In genomic region chr9:4837768-4838546, GRCh38 we compare ENCODE assay signal across 1 cellular context.
TF ChIP-seq lines count a peak whose summit lies in the region.

No MANE protein-coding gene starts in this region.

TF ChIP-seq in HepG2, 621 proteins besides CTCF, POLR2A, EP300 and RAD21 (continued from another document and continues in another):
- no peak for TF ChIP-seq ETS1 (CRISPR knock-in tag; IDR thresholded peaks at IDR 0.05)
- no peak for TF ChIP-seq SIX4 (CRISPR knock-in tag; IDR thresholded peaks at IDR 0.05)
- TF ChIP-seq HOXA3 (CRISPR knock-in tag; IDR thresholded peaks at IDR 0.05), result no peak
- TF ChIP-seq ZNF530 (CRISPR knock-in tag; IDR thresholded peaks at IDR 0.05; ENCODE audit: low read depth), result no peak
- TF ChIP-seq MIXL1 (CRISPR knock-in tag; IDR thresholded peaks at IDR 0.05), result no peak
- TF ChIP-seq ZNF296 (CRISPR knock-in tag; conservative IDR thresholded peaks at IDR 0.05), result no peak
- no peak for TF ChIP-seq ZNF280B (CRISPR knock-in tag; IDR thresholded peaks at IDR 0.05; ENCODE audit: borderline replicate concordance)
- peak; percentile 43; the same call in 1 of the 2 replicates for TF ChIP-seq ATF2 (CRISPR knock-in tag; IDR thresholded peaks at IDR 0.05)
- no peak for TF ChIP-seq ZNF709 (CRISPR knock-in tag; IDR thresholded peaks at IDR 0.05)
- TF ChIP-seq SOX13 (IDR thresholded peaks at IDR 0.05), result no peak
- peak in 1 of 2 experiments; percentile 40; a peak in 1 of 4 replicates for TF ChIP-seq SOX13 (CRISPR knock-in tag; conservative IDR thresholded peaks at IDR 0.05 in 1 of 2, IDR thresholded peaks at IDR 0.05 in 1 of 2)
- TF ChIP-seq ZNF816 (CRISPR knock-in tag; IDR thresholded peaks at IDR 0.05; ENCODE audit: borderline replicate concordance), result peak; percentile 49; the same call in 1 of the 2 replicates
- TF ChIP-seq ZNF567 (CRISPR knock-in tag; IDR thresholded peaks at IDR 0.05; ENCODE audit: borderline replicate concordance), result 0 out of 2 replicates have a peak, but pooled peaks have one; percentile 77
- TF ChIP-seq SIX1 (CRISPR knock-in tag; IDR thresholded peaks at IDR 0.05; ENCODE audit: borderline replicate concordance), result 0 out of 2 replicates have a peak, but pooled peaks have one; percentile 12
- TF ChIP-seq BCL6 (CRISPR knock-in tag; IDR thresholded peaks at IDR 0.05), result no peak
- TF ChIP-seq FOXA1 (IDR thresholded peaks at IDR 0.05), result no peak
- peak; percentile 11; the same call in 1 of the 2 replicates for TF ChIP-seq FOXA1 (CRISPR knock-in tag; IDR thresholded peaks at IDR 0.05)
- TF ChIP-seq ISL2 (CRISPR knock-in tag; IDR thresholded peaks at IDR 0.05), result peak; percentile 58; the same call in 1 of the 2 replicates
- no peak for TF ChIP-seq MZF1 (CRISPR knock-in tag; IDR thresholded peaks at IDR 0.05; ENCODE audit: borderline replicate concordance)
- TF ChIP-seq ZNF260 (CRISPR knock-in tag; IDR thresholded peaks at IDR 0.05; ENCODE audit: borderline replicate concordance, low read depth), result no peak
- no peak for TF ChIP-seq DDIT3 (CRISPR knock-in tag; IDR thresholded peaks at IDR 0.05)
- TF ChIP-seq GATAD2A (CRISPR knock-in tag; IDR thresholded peaks at IDR 0.05), result peak; percentile 44; the same call in 1 of the 2 replicates
- no peak for TF ChIP-seq ZNF318 (CRISPR knock-in tag; IDR thresholded peaks at IDR 0.05)
- no peak for TF ChIP-seq SNRNP70 (IDR thresholded peaks at IDR 0.05; ENCODE audit: low read depth, low read length)
- no peak for TF ChIP-seq BRD4 (CRISPR knock-in tag; IDR thresholded peaks at IDR 0.05)
- peak; percentile 42; the same call in 1 of the 2 replicates for TF ChIP-seq ZNF331 (CRISPR knock-in tag; IDR thresholded peaks at IDR 0.05)
- no peak for TF ChIP-seq SNAPC5 (CRISPR knock-in tag; IDR thresholded peaks at IDR 0.05; ENCODE audit: borderline replicate concordance)
- no peak for TF ChIP-seq PRDM15 (CRISPR knock-in tag; IDR thresholded peaks at IDR 0.05)
- TF ChIP-seq FOXJ3 (CRISPR knock-in tag; IDR thresholded peaks at IDR 0.05; ENCODE audit: borderline replicate concordance), result 0 out of 2 replicates have a peak, but pooled peaks have one; percentile 12
- TF ChIP-seq ZNF225 (CRISPR knock-in tag; IDR thresholded peaks at IDR 0.05), result no peak
- TF ChIP-seq POLR2G (IDR thresholded peaks at IDR 0.05; ENCODE audit: low read depth, low read length), result 0 out of 2 replicates have a peak, but pooled peaks have one; percentile 26
- no peak for TF ChIP-seq ZNF616 (CRISPR knock-in tag; IDR thresholded peaks at IDR 0.05; ENCODE audit: low read depth)
- no peak for TF ChIP-seq ZXDC (CRISPR knock-in tag; IDR thresholded peaks at IDR 0.05)
- TF ChIP-seq MXD4 (CRISPR knock-in tag; IDR thresholded peaks at IDR 0.05), result no peak
- TF ChIP-seq SALL1 (CRISPR knock-in tag; IDR thresholded peaks at IDR 0.05), result 0 out of 2 replicates have a peak, but pooled peaks have one; percentile 10
- TF ChIP-seq SOX6 (IDR thresholded peaks at IDR 0.05), result no peak
- peak; percentile 24; the same call in 1 of the 2 replicates for TF ChIP-seq SOX6 (CRISPR knock-in tag; IDR thresholded peaks at IDR 0.05)
- no peak for TF ChIP-seq ZNF333 (CRISPR knock-in tag; IDR thresholded peaks at IDR 0.05; ENCODE audit: borderline replicate concordance)
- TF ChIP-seq ZSCAN12 (CRISPR knock-in tag; IDR thresholded peaks at IDR 0.05), result no peak
- TF ChIP-seq PPARG (CRISPR knock-in tag; conservative IDR thresholded peaks at IDR 0.05), result 0 out of 2 replicates have a peak, but pooled peaks have one; percentile 42
- TF ChIP-seq ZNF619 (CRISPR knock-in tag; IDR thresholded peaks at IDR 0.05), result 0 out of 2 replicates have a peak, but pooled peaks have one; percentile 20
- no peak for TF ChIP-seq KAT7 (CRISPR knock-in tag; IDR thresholded peaks at IDR 0.05; ENCODE audit: borderline replicate concordance)
